Comparison of ENCODE assay signal across 1 cellular context in the genomic region with DNA sequence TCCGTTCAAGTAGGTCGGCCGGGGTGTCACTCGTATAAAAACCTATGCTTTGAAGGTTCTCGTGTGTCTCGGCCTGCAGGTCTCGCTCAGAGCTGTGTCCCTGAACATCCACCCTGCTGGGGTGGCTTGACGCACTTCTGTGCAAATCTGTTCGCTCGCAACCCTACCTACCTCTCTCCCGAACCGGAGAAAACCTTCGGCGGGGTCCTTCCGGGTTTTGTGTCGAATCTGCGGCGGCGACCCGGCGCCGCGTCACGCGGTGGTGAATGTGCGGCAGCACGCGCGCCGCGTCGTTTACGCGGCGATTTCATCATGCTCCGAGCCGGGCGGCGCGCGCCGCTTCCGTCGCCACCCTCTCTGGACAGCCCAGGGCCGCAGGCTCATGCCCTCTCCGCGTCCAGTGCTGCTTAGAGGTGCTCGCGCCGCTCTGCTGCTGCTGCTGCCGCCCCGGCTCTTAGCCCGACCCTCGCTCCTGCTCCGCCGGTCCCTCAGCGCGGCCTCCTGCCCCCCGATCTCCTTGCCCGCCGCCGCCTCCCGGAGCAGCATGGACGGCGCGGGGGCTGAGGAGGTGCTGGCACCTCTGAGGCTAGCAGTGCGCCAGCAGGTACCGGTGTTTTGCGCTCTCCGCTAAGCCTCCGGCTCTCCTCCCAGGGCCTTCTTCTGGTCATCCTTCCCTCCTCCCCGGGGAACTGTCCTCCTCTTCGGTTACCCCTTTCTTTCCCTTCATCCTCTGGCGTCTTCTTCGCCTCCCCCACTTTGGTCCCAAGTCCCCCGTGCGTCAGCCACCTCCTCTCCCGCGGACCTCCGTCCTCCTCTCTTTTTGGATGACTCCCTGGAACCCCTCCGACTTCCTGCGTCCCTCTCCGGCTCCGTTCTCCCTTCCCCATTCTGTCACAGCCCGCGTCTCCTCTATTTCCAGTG.
TF ChIP-seq lines count a peak whose summit lies in the region.

Gene GARS1 (plus strand): TSS at position 339 of the 921 bp plus-strand sequence. CDS start 44 bp downstream, at position 383.

TF ChIP-seq in HepG2, 621 proteins besides CTCF, POLR2A, EP300 and RAD21 (continued from another document and continues in another):
- TF ChIP-seq ZNF318 (CRISPR knock-in tag; IDR thresholded peaks at IDR 0.05) (0 out of 2 replicates have a peak, but pooled peaks have one; percentile 68), ZMYM4 (CRISPR knock-in tag; IDR thresholded peaks at IDR 0.05) (peak; percentile 96), TEAD3 (CRISPR knock-in tag; optimal IDR thresholded peaks at IDR 0.05; ENCODE audit: borderline replicate concordance) (peak; percentile 86), KMT2B (CRISPR knock-in tag; IDR thresholded peaks at IDR 0.05) (peak; percentile 100), HOXA5 (CRISPR knock-in tag; IDR thresholded peaks at IDR 0.05) (peak; percentile 93), NRL (CRISPR knock-in tag; IDR thresholded peaks at IDR 0.05; ENCODE audit: borderline replicate concordance) (peak; percentile 85; the same call in 1 of the 2 replicates), AGO2 (optimal IDR thresholded peaks at IDR 0.05; ENCODE audit: low read depth, low read length) (peak; percentile 71), ZNF546 (CRISPR knock-in tag; conservative IDR thresholded peaks at IDR 0.05) (peak; percentile 76), ZNF30 (CRISPR knock-in tag; IDR thresholded peaks at IDR 0.05) (no peak), SMAD9 (CRISPR knock-in tag; IDR thresholded peaks at IDR 0.05) (no peak), ZFP82 (CRISPR knock-in tag; IDR thresholded peaks at IDR 0.05; ENCODE audit: borderline replicate concordance) (peak; percentile 74), ELF3 (CRISPR knock-in tag; IDR thresholded peaks at IDR 0.05) (peak; percentile 98), IRF9 (CRISPR knock-in tag; IDR thresholded peaks at IDR 0.05; ENCODE audit: borderline replicate concordance) (peak; percentile 44; the same call in 1 of the 2 replicates), ZNF234 (CRISPR knock-in tag; conservative IDR thresholded peaks at IDR 0.05) (peak; percentile 70; the same call in 1 of the 2 replicates), NKX3-1 (CRISPR knock-in tag; IDR thresholded peaks at IDR 0.05) (peak; percentile 93), SP1 (IDR thresholded peaks at IDR 0.05) (no peak; the same call in 1 of the 2 replicates), SP1 (CRISPR knock-in tag; IDR thresholded peaks at IDR 0.05) (peak; percentile 76), BHLHE40 (IDR thresholded peaks at IDR 0.05; ENCODE audit: low read length) (peak; percentile 85), ZFP90 (CRISPR knock-in tag; IDR thresholded peaks at IDR 0.05; ENCODE audit: borderline replicate concordance) (peak; percentile 58; the same call in 1 of the 2 replicates), MEIS1 (CRISPR knock-in tag; IDR thresholded peaks at IDR 0.05; ENCODE audit: borderline replicate concordance) (peak; percentile 71), ZNF557 (CRISPR knock-in tag; IDR thresholded peaks at IDR 0.05) (0 out of 2 replicates have a peak, but pooled peaks have one; percentile 74), ZNF644 (CRISPR knock-in tag; IDR thresholded peaks at IDR 0.05; ENCODE audit: low read depth) (no peak), ZFP62 (CRISPR knock-in tag; IDR thresholded peaks at IDR 0.05) (0 out of 2 replicates have a peak, but pooled peaks have one; percentile 62), RORA (CRISPR knock-in tag; IDR thresholded peaks at IDR 0.05) (no peak), DNMT1 (CRISPR knock-in tag; IDR thresholded peaks at IDR 0.05) (no peak), HOXA3 (CRISPR knock-in tag; IDR thresholded peaks at IDR 0.05) (peak; percentile 99), ATAD3A (CRISPR knock-in tag; IDR thresholded peaks at IDR 0.05) (no peak), KDM4B (CRISPR knock-in tag; IDR thresholded peaks at IDR 0.05) (peak; percentile 70; the same call in 1 of the 2 replicates), NPAS2 (CRISPR knock-in tag; IDR thresholded peaks at IDR 0.05; ENCODE audit: borderline replicate concordance) (no peak), ZSCAN9 (CRISPR knock-in tag; IDR thresholded peaks at IDR 0.05; ENCODE audit: borderline replicate concordance) (peak; percentile 89), CEBPG (CRISPR knock-in tag; IDR thresholded peaks at IDR 0.05) (peak; percentile 99), THYN1 (CRISPR knock-in tag; IDR thresholded peaks at IDR 0.05; ENCODE audit: borderline replicate concordance, low read depth) (no peak), ARHGAP35 (CRISPR knock-in tag; IDR thresholded peaks at IDR 0.05; ENCODE audit: borderline replicate concordance) (peak; percentile 83; the same call in 1 of the 2 replicates), ZMAT3 (CRISPR knock-in tag; conservative IDR thresholded peaks at IDR 0.05) (peak; percentile 87; the same call in 1 of the 2 replicates), FLYWCH1 (CRISPR knock-in tag; IDR thresholded peaks at IDR 0.05) (no peak), GLI4 (CRISPR knock-in tag; IDR thresholded peaks at IDR 0.05; ENCODE audit: borderline replicate concordance) (no peak), ZFX (CRISPR knock-in tag; IDR thresholded peaks at IDR 0.05; ENCODE audit: low read depth) (peak; percentile 46; the same call in 1 of the 2 replicates)
- TF ChIP-seq, protein P1, sequence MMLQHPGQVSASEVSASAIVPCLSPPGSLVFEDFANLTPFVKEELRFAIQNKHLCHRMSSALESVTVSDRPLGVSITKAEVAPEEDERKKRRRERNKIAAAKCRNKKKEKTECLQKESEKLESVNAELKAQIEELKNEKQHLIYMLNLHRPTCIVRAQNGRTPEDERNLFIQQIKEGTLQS (CRISPR knock-in tag; IDR thresholded peaks at IDR 0.05) = peak; percentile 99
- TF ChIP-seq, protein P2, sequence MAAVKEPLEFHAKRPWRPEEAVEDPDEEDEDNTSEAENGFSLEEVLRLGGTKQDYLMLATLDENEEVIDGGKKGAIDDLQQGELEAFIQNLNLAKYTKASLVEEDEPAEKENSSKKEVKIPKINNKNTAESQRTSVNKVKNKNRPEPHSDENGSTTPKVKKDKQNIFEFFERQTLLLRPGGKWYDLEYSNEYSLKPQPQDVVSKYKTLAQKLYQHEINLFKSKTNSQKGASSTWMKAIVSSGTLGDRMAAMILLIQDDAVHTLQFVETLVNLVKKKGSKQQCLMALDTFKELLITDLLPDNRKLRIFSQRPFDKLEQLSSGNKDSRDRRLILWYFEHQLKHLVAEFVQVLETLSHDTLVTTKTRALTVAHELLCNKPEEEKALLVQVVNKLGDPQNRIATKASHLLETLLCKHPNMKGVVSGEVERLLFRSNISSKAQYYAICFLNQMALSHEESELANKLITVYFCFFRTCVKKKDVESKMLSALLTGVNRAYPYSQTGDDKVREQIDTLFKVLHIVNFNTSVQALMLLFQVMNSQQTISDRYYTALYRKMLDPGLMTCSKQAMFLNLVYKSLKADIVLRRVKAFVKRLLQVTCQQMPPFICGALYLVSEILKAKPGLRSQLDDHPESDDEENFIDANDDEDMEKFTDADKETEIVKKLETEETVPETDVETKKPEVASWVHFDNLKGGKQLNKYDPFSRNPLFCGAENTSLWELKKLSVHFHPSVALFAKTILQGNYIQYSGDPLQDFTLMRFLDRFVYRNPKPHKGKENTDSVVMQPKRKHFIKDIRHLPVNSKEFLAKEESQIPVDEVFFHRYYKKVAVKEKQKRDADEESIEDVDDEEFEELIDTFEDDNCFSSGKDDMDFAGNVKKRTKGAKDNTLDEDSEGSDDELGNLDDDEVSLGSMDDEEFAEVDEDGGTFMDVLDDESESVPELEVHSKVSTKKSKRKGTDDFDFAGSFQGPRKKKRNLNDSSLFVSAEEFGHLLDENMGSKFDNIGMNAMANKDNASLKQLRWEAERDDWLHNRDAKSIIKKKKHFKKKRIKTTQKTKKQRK (IDR thresholded peaks at IDR 0.05; ENCODE audit: low read length) = no peak
- TF ChIP-seq, protein P3, sequence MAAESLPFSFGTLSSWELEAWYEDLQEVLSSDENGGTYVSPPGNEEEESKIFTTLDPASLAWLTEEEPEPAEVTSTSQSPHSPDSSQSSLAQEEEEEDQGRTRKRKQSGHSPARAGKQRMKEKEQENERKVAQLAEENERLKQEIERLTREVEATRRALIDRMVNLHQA (CRISPR knock-in tag; IDR thresholded peaks at IDR 0.05) = 0 out of 2 replicates have a peak, but pooled peaks have one; percentile 81
- TF ChIP-seq, protein P4, sequence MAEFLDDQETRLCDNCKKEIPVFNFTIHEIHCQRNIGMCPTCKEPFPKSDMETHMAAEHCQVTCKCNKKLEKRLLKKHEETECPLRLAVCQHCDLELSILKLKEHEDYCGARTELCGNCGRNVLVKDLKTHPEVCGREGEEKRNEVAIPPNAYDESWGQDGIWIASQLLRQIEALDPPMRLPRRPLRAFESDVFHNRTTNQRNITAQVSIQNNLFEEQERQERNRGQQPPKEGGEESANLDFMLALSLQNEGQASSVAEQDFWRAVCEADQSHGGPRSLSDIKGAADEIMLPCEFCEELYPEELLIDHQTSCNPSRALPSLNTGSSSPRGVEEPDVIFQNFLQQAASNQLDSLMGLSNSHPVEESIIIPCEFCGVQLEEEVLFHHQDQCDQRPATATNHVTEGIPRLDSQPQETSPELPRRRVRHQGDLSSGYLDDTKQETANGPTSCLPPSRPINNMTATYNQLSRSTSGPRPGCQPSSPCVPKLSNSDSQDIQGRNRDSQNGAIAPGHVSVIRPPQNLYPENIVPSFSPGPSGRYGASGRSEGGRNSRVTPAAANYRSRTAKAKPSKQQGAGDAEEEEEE (CRISPR knock-in tag; IDR thresholded peaks at IDR 0.05; ENCODE audit: borderline replicate concordance) = no peak
- TF ChIP-seq, protein P5, sequence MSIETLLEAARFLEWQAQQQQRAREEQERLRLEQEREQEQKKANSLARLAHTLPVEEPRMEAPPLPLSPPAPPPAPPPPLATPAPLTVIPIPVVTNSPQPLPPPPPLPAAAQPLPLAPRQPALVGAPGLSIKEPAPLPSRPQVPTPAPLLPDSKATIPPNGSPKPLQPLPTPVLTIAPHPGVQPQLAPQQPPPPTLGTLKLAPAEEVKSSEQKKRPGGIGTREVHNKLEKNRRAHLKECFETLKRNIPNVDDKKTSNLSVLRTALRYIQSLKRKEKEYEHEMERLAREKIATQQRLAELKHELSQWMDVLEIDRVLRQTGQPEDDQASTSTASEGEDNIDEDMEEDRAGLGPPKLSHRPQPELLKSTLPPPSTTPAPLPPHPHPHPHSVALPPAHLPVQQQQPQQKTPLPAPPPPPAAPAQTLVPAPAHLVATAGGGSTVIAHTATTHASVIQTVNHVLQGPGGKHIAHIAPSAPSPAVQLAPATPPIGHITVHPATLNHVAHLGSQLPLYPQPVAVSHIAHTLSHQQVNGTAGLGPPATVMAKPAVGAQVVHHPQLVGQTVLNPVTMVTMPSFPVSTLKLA (IDR thresholded peaks at IDR 0.05) = 0 out of 2 replicates have a peak, but pooled peaks have one; percentile 54
